12 cellular contexts compared by ENCODE assay signal in genomic region chr11:2511421-2512369, GRCh38.
A peak's percentile ranks its signal among the peaks of the same experiment; 100 is the strongest.
DNase-seq lines count a peak whose midpoint lies in the region; ATAC-seq, FAIRE-seq and TF ChIP-seq lines count a peak whose summit lies in the region.
"Had no signal": no experiment of that assay in that cellular context is flagged by ENCODE, and none has a peak within 500 bp of the region (broad histone marks: within the 10 kb centered on the region; RNA-seq: fewer than 3 reads in every experiment).

No MANE protein-coding gene starts in this region.

- H3K9me3 ChIP-seq in spleen = no peaks in the 10 kb centered on the region

- H3K4me3 ChIP-seq in spleen = no peak overlapping the region
- H3K4me3 ChIP-seq: GM12878 had no signal

- in situ Hi-C loops in KBM-7 (cut with MboI; ENCODE audit: low pct_unique_long_range_greater_than_20kb, low sequenced_read_pairs) = no loop called here

- CTCF ChIA-PET in activated CD8-positive, alpha-beta memory T cell treated with anti-CD3 and anti-CD28 coated beads, Interleukin-2, amount 10 ng/mL, durations not matched to agents 7 days and 5 days (lab: Charles Lee) = no interaction called here

- peaks cover 7% of the 10 kb centered on the region for H3K4me1 Mint-ChIP-seq in activated CD8-positive, alpha-beta memory T cell treated with anti-CD3 and anti-CD28 coated beads, Interleukin-2, amount 10 ng/mL, durations not matched to agents 7 days and 5 days

- no peak for TF ChIP-seq POLR2A in spleen (IDR thresholded peaks at IDR 0.05)

- intact Hi-C loops in spleen (cut with DNase I; ENCODE audit: low total_unique reads) = no loop called here

- peak overlapping the region in 1 of 8 donors; percentile 21 for H3K27ac ChIP-seq in spleen
- H3K27ac ChIP-seq: WERI-Rb-1 had no signal

- WGBS in spleen, 5 donors = 50 to 74% (median 60%) methylated on average over 11 to 27 of the region's 27 CpGs

- DNase-seq in GM19239 (ENCODE audit: insufficient read length, low spot score) = peak; percentile 1
- DNase-seq in activated CD8-positive, alpha-beta memory T cell treated with anti-CD3 and anti-CD28 coated beads, Interleukin-2, amount 10 ng/mL, durations not matched to agents 7 days and 5 days = peak; percentile 29
- peak; percentile 37 for DNase-seq in islet precursor cell
- DNase-seq in spleen = peak; percentile 59
- DNase-seq in KBM-7 = no peak
- DNase-seq: activated naive CD4-positive, alpha-beta T cell treated with anti-CD3 and anti-CD28 coated beads, Interleukin-2, amount 10 ng/mL, durations not matched to agents 7 days and 5 days; NCI-H2227 treated with DMSO at 0.1 percent for 48 hours; WERI-Rb-1 had no signal

- no peaks in the 10 kb centered on the region for H3K9me3 Mint-ChIP-seq in activated CD8-positive, alpha-beta memory T cell treated with anti-CD3 and anti-CD28 coated beads, Interleukin-2, amount 10 ng/mL, durations not matched to agents 7 days and 5 days (ENCODE audit: low read depth)
- H3K9me3 Mint-ChIP-seq: activated naive CD4-positive, alpha-beta T cell treated with anti-CD3 and anti-CD28 coated beads, Interleukin-2, amount 10 ng/mL, durations not matched to agents 7 days and 5 days had no signal

- peaks cover 0 to 34% (median 11%) of the 10 kb centered on the region in 6 donors for H3K4me1 ChIP-seq in spleen

- no peak for TF ChIP-seq CTCF in spleen (IDR thresholded peaks at IDR 0.05 in 8 of 11, conservative IDR thresholded peaks at IDR 0.05 in 3 of 11)

- H3K27me3 Mint-ChIP-seq in activated CD8-positive, alpha-beta memory T cell treated with anti-CD3 and anti-CD28 coated beads, Interleukin-2, amount 10 ng/mL, durations not matched to agents 7 days and 5 days = no peaks in the 10 kb centered on the region
- H3K27me3 Mint-ChIP-seq: activated naive CD4-positive, alpha-beta T cell treated with anti-CD3 and anti-CD28 coated beads, Interleukin-2, amount 10 ng/mL, durations not matched to agents 7 days and 5 days had no signal

- H3K27me3 ChIP-seq in spleen (replicated peaks in 1 of 7) = no peaks in the 10 kb centered on the region

- no peaks in the 10 kb centered on the region for H3K36me3 Mint-ChIP-seq in activated CD8-positive, alpha-beta memory T cell treated with anti-CD3 and anti-CD28 coated beads, Interleukin-2, amount 10 ng/mL, durations not matched to agents 7 days and 5 days
- H3K36me3 Mint-ChIP-seq: activated naive CD4-positive, alpha-beta T cell treated with anti-CD3 and anti-CD28 coated beads, Interleukin-2, amount 10 ng/mL, durations not matched to agents 7 days and 5 days had no signal

- FAIRE-seq in GM19239 (lab: Jason Lieb, UNC) = no peak
- FAIRE-seq: colon, GM12878 had no signal

- no peak overlapping the region for H3K27ac Mint-ChIP-seq in activated CD8-positive, alpha-beta memory T cell treated with anti-CD3 and anti-CD28 coated beads, Interleukin-2, amount 10 ng/mL, durations not matched to agents 7 days and 5 days
- H3K27ac Mint-ChIP-seq: activated naive CD4-positive, alpha-beta T cell treated with anti-CD3 and anti-CD28 coated beads, Interleukin-2, amount 10 ng/mL, durations not matched to agents 7 days and 5 days had no signal

- no peak overlapping the region for H3K4me3 Mint-ChIP-seq in activated CD8-positive, alpha-beta memory T cell treated with anti-CD3 and anti-CD28 coated beads, Interleukin-2, amount 10 ng/mL, durations not matched to agents 7 days and 5 days
- H3K4me3 Mint-ChIP-seq: activated naive CD4-positive, alpha-beta T cell treated with anti-CD3 and anti-CD28 coated beads, Interleukin-2, amount 10 ng/mL, durations not matched to agents 7 days and 5 days had no signal

- no peaks in the 10 kb centered on the region for H3K36me3 ChIP-seq in spleen
- H3K36me3 ChIP-seq: WERI-Rb-1 had no signal

- ATAC-seq in activated CD8-positive, alpha-beta memory T cell treated with anti-CD3 and anti-CD28 coated beads, Interleukin-2, amount 10 ng/mL, durations not matched to agents 7 days and 5 days = no peak
- no peak for ATAC-seq in GM18907 (IDR thresholded peaks at IDR 0.05; ENCODE audit: unreplicated experiment)
- no peak for ATAC-seq in GM18498 (IDR thresholded peaks at IDR 0.05; ENCODE audit: unreplicated experiment)
- ATAC-seq: GM12878 had no signal
